13 cellular contexts compared by ENCODE assay signal in genomic region chr7:75920431-75921161, GRCh38. TPM values are rescaled to one million over a fixed set of nuclear protein-coding genes. Genes with fewer than 3 reads are reported as not detected.
A peak's percentile ranks its signal among the peaks of the same experiment; 100 is the strongest.
DNase-seq lines count a peak whose midpoint lies in the region; ATAC-seq, FAIRE-seq and TF ChIP-seq lines count a peak whose summit lies in the region.
"Had no signal": no experiment of that assay in that cellular context is flagged by ENCODE, and none has a peak within 500 bp of the region (broad histone marks: within the 10 kb centered on the region; RNA-seq: fewer than 3 reads in every experiment).

No MANE protein-coding gene starts in this region.

- H3K27ac ChIP-seq in A549: peak overlapping the region in 1 of 2 experiments; percentile 17; a peak in 1 of 6 replicates
- 0 out of 3 replicates have a peak overlapping the region, but pooled peaks have one; percentile 3 for H3K27ac ChIP-seq in K562 (ENCODE audit: extremely low read depth, low read depth, low read length)
- H3K27ac ChIP-seq: HL-60, neutrophil had no signal

- H3K36me3 ChIP-seq in K562 (ENCODE audit: control insufficient read depth, insufficient read depth, low read length) (peaks cover 18% of the 10 kb centered on the region; the same call in 2 of the 3 replicates), mucosa of descending colon (ENCODE audit: low read depth) (no peaks in the 10 kb centered on the region)

- no peaks in the 10 kb centered on the region for H3K9me3 ChIP-seq in A549
- H3K9me3 ChIP-seq in K562 (replicated peaks; ENCODE audit: control insufficient read depth, insufficient read depth, low read depth, low read length): no peaks in the 10 kb centered on the region
- no peaks in the 10 kb centered on the region for H3K9me3 ChIP-seq in mucosa of descending colon
- H3K9me3 ChIP-seq: neutrophil had no signal

- 86% methylated on average over 19 of the region's 19 CpGs for WGBS in A549 (ENCODE audit: missing lambda C conversion rate)
- WGBS in K562 (ENCODE audit: insufficient coverage, low coverage, missing lambda C conversion rate): 36% methylated on average over 19 of the region's 19 CpGs

- no peak for TF ChIP-seq POLR2A in A549 (IDR thresholded peaks at IDR 0.05; ENCODE audit: low read length)
- TF ChIP-seq POLR2A in K562 (conservative IDR thresholded peaks at IDR 0.05): no peak

- BruUV-seq in K562 (replicated peaks; lab: Mats Ljungman, UMichigan): no TSS peak

- peaks cover 14% of the 10 kb centered on the region for H4K20me1 ChIP-seq in K562 (replicated peaks; ENCODE audit: control insufficient read depth, insufficient read depth, low read length)

- peak overlapping the region in 1 of 2 experiments; percentile 6; a peak in 1 of 4 replicates for H3K9ac ChIP-seq in K562 (ENCODE audit: insufficient read depth in 1 of 2, low read depth in 2 of 2, low read length in 2 of 2)

- CTCF ChIA-PET in A549 (lab: Yijun Ruan, JAX): interaction anchor here (0.7 kb wide), 1 partner anchor 55 kb away, joined by 4 read pairs; no protein-coding TSS in a partner anchor
- CTCF ChIA-PET in K562 (lab: Yijun Ruan, JAX; ENCODE audit: low intra/inter-chr PET ratio): no interaction called here

- H3K4me3 ChIP-seq in A549 (no peak overlapping the region), K562 (no peak overlapping the region), mucosa of descending colon (no peak overlapping the region)

- in situ Hi-C loops in K562 (cut with MboI): no loop called here

- POLR2A ChIA-PET in A549 (lab: Yijun Ruan, JAX): no interaction called here
- POLR2A ChIA-PET in K562 (lab: Yijun Ruan, JAX): interaction anchor here (0.6 to 1.1 kb wide), 5 partner anchors 19 to 352 kb away, joined by 3 to 5 read pairs (median 3); no protein-coding TSS in a partner anchor

- no peaks in the 10 kb centered on the region for H3K27me3 ChIP-seq in K562 (ENCODE audit: control insufficient read depth in 2 of 2, insufficient read depth in 2 of 2, low read length in 2 of 2)
- H3K27me3 ChIP-seq: neutrophil had no signal

- peaks cover 84% of the 10 kb centered on the region for H3K79me2 ChIP-seq in K562 (ENCODE audit: control insufficient read depth, insufficient read depth, low read length)

- H2AFZ ChIP-seq in K562 (ENCODE audit: low read depth, low read length): no peak overlapping the region

- ATAC-seq in A549: no peak
- ATAC-seq in K562: peak; percentile 69
- ATAC-seq in mucosa of descending colon: peak; percentile 91
- ATAC-seq: effector memory CD8-positive, alpha-beta T cell had no signal

- TF ChIP-seq RAD21 in A549 (conservative IDR thresholded peaks at IDR 0.05 in 1 of 2, IDR thresholded peaks at IDR 0.05 in 1 of 2): no peak
- no peak for TF ChIP-seq RAD21 in K562 (CRISPR knock-in tag; conservative IDR thresholded peaks at IDR 0.05 in 1 of 2, IDR thresholded peaks at IDR 0.05 in 1 of 2)

- DNase-seq in A549 (ENCODE audit: low read depth in 1 of 2, low spot score in 1 of 2): no peak
- peak; percentile 20 for DNase-seq in T follicular helper cell (ENCODE audit: low read depth)
- peak in 3 of 4 experiments; percentile 14 to 60 (median 46) for DNase-seq in K562 (ENCODE audit: extremely low read depth in 1 of 4, low spot score in 3 of 4)
- peak in 1 of 3 donors; percentile 54 for DNase-seq in mucosa of descending colon
- DNase-seq in CD1c-positive myeloid dendritic cell (ENCODE audit: extremely low spot score): no peak
- DNase-seq in GF-D8 (lab: John Stamatoyannopoulos, UW): no peak
- DNase-seq in putamen (ENCODE audit: low spot score): no peak
- DNase-seq in DMS79 treated with DMSO at 0.1 percent for 48 hours (lab: John Stamatoyannopoulos, UW): no peak
- DNase-seq: effector memory CD8-positive, alpha-beta T cell; NCI-H82 had no signal

- H3K4me2 ChIP-seq in A549: 0 out of 3 replicates have a peak overlapping the region, but pooled peaks have one; percentile 1
- peak overlapping the region; percentile 47 for H3K4me2 ChIP-seq in K562 (ENCODE audit: insufficient read depth, low read length)

- no peak for FAIRE-seq in A549 (lab: Jason Lieb, UNC)
- peak; percentile 59 for FAIRE-seq in K562 (lab: Jason Lieb, UNC)
- FAIRE-seq: urothelium cell line had no signal

- TF ChIP-seq CTCF in A549 (IDR thresholded peaks at IDR 0.05) (no peak), K562 (IDR thresholded peaks at IDR 0.05 in 2 of 3, conservative IDR thresholded peaks at IDR 0.05 in 1 of 3; ENCODE audit: insufficient read depth in 2 of 3, low read depth in 1 of 3, low read length in 3 of 3) (no peak), mucosa of descending colon (IDR thresholded peaks at IDR 0.05) (no peak)

- no peak for TF ChIP-seq EP300 in A549 (IDR thresholded peaks at IDR 0.05)
- TF ChIP-seq EP300 in K562 (IDR thresholded peaks at IDR 0.05; ENCODE audit: low read length): 0 out of 2 replicates have a peak, but pooled peaks have one; percentile 20

- intact Hi-C loops in K562 (cut with micrococcal nuclease): no loop called here
- intact Hi-C loops in mucosa of descending colon (cut with DNase I, micrococcal nuclease): no loop called here

- peaks cover 8% of the 10 kb centered on the region for H3K9me1 ChIP-seq in K562 (ENCODE audit: control insufficient read depth, insufficient read depth, low read length)

- H3K4me1 ChIP-seq in A549 (peaks cover 31% of the 10 kb centered on the region), K562 (replicated peaks in 1 of 2; ENCODE audit: control insufficient read depth in 2 of 2, insufficient read depth in 2 of 2, low read length in 2 of 2) (peaks cover 27 to 31% of the 10 kb centered on the region in 2 experiments; a peak in 4 of 5 replicates), mucosa of descending colon (ENCODE audit: low read depth) (peaks cover 17% of the 10 kb centered on the region)

TF ChIP-seq in A549, 52 proteins besides CTCF, POLR2A, EP300 and RAD21 (continues in another document):
- TF ChIP-seq RCOR1 (IDR thresholded peaks at IDR 0.05; ENCODE audit: low read depth, low read length): no peak

RNA-seq across cellular contexts. Expression of gene POR, which starts 5.6 kb away (rescaled TPM):
- polyA plus RNA-seq in A549 (2011; rRNA removed) (69.6 and 71.1 TPM in 2 replicates), A549 (2017; fragmentation: RNase III; extraction: RNeasy Plus Mini Kit Qiagen cat#74134 plus additional on column Dnase treatment) (81.3 to 109 TPM (median 103 TPM) in 3 replicates), K562 (2011; rRNA removed) (33.8 and 51.7 TPM in 2 replicates), K562 (2014; fragmentation: Illumina TruSeq; extraction: Trizol) (75.6 and 89.8 TPM in 2 replicates), K562 (2014; fragmentation: Nextera tagmentation; extraction: Ambion mirVana) (10 to 100 TPM in 1 of 2 experiments, 1 to 10 TPM in 1; 4.7 to 10.6 TPM), K562 (2014; rRNA removed) (67.5 and 76.6 TPM in 2 replicates)
- 93.7 and 128 TPM in 2 replicates for polyA plus RNA-seq in A549 (2012; cell fraction: cytosol; rRNA removed)
- 328 and 664 TPM in 2 replicates for polyA plus RNA-seq in A549 (2012; cell fraction: nucleus; rRNA removed)
- 88.6 and 115 TPM in 2 replicates for polyA minus RNA-seq in A549 (2011; rRNA and poly(A)+ RNA removed)
- total RNA-seq in K562 (2011; cell fraction: chromatin; rRNA removed; ENCODE audit: low replicate concordance): 102 and 236 TPM in 2 replicates
- total RNA-seq in K562 (2011; cell fraction: nucleolus; rRNA removed): 297 and 329 TPM in 2 replicates
- 126 and 148 TPM in 2 replicates for total RNA-seq in K562 (2011; cell fraction: nucleoplasm; rRNA removed)
- total RNA-seq in K562 (2014; rRNA removed) (137 and 192 TPM in 2 replicates), K562 (2014; rRNA removed; fragmentation: Illumina TruSeq; extraction: Trizol) (36.0 and 53.7 TPM in 2 replicates), K562 (2015; rRNA removed; fragmentation: Illumina TruSeq; extraction: Trizol) (40.8 and 42.0 TPM in 2 replicates), K562 (2021) (138 and 142 TPM in 2 replicates), mucosa of descending colon (100 to 1,000 TPM in 2 of 3 donors, 10 to 100 TPM in 1; 76.4 to 122 (median 118) TPM)
- polyA plus RNA-seq in K562 (2011; cell fraction: cytosol; rRNA removed): 42.7 and 139 TPM in 2 replicates
- polyA plus RNA-seq in K562 (2011; cell fraction: nucleus; rRNA removed): 158 and 263 TPM in 2 replicates
- polyA plus RNA-seq in K562 (2012): 72.0 and 103 TPM in 2 replicates
- 24.0 and 27.0 TPM in 2 replicates for polyA minus RNA-seq in K562 (2011; rRNA and poly(A)+ RNA removed)
- 76.6 and 85.5 TPM in 2 replicates for polyA minus RNA-seq in K562 (2011; cell fraction: cytosol; rRNA and poly(A)+ RNA removed)
- 41.2 and 50.2 TPM in 2 replicates for polyA minus RNA-seq in K562 (2011; cell fraction: nucleus; rRNA and poly(A)+ RNA removed)

RNA-seq across cellular contexts. Expression of gene RHBDD2, which starts 41.8 kb away (rescaled TPM):
- polyA plus RNA-seq in A549 (2011; rRNA removed): 61.3 and 65.2 TPM in 2 replicates
- polyA plus RNA-seq in A549 (2012; cell fraction: cytosol; rRNA removed): 68.6 and 92.9 TPM in 2 replicates
- polyA plus RNA-seq in A549 (2012; cell fraction: nucleus; rRNA removed): 111 and 114 TPM in 2 replicates
- 50.3 to 62.0 TPM (median 59.8 TPM) in 3 replicates for polyA plus RNA-seq in A549 (2017; fragmentation: RNase III; extraction: RNeasy Plus Mini Kit Qiagen cat#74134 plus additional on column Dnase treatment)
- polyA minus RNA-seq in A549 (2011; rRNA and poly(A)+ RNA removed): 70.3 and 85.9 TPM in 2 replicates
- 22.0 and 61.8 TPM in 2 replicates for total RNA-seq in K562 (2011; cell fraction: chromatin; rRNA removed; ENCODE audit: low replicate concordance)
- 61.1 and 68.0 TPM in 2 replicates for total RNA-seq in K562 (2011; cell fraction: nucleolus; rRNA removed)
- total RNA-seq in K562 (2011; cell fraction: nucleoplasm; rRNA removed): 53.5 and 72.0 TPM in 2 replicates
- total RNA-seq in K562 (2014; rRNA removed): 22.3 and 29.1 TPM in 2 replicates
- total RNA-seq in K562 (2014; rRNA removed; fragmentation: Illumina TruSeq; extraction: Trizol): 11.0 and 11.8 TPM in 2 replicates
- 14.5 and 14.9 TPM in 2 replicates for total RNA-seq in K562 (2015; rRNA removed; fragmentation: Illumina TruSeq; extraction: Trizol)
- total RNA-seq in K562 (2021): 33.6 and 36.7 TPM in 2 replicates
- 17.9 and 33.4 TPM in 2 replicates for polyA plus RNA-seq in K562 (2011; rRNA removed)
- polyA plus RNA-seq in K562 (2011; cell fraction: cytosol; rRNA removed): 31.3 and 72.7 TPM in 2 replicates
- polyA plus RNA-seq in K562 (2011; cell fraction: nucleus; rRNA removed): 19.7 and 50.0 TPM in 2 replicates
- polyA plus RNA-seq in K562 (2012): 37.9 and 107 TPM in 2 replicates
- 23.8 and 45.5 TPM in 2 replicates for polyA plus RNA-seq in K562 (2014; fragmentation: Illumina TruSeq; extraction: Trizol)
- 1 to 10 TPM; 3.3 to 5.4 TPM for polyA plus RNA-seq in K562 (2014; fragmentation: Nextera tagmentation; extraction: Ambion mirVana)
- 20.1 and 20.9 TPM in 2 replicates for polyA plus RNA-seq in K562 (2014; rRNA removed)
- polyA minus RNA-seq in K562 (2011; rRNA and poly(A)+ RNA removed): 12.8 and 15.1 TPM in 2 replicates
- 20.8 and 31.7 TPM in 2 replicates for polyA minus RNA-seq in K562 (2011; cell fraction: cytosol; rRNA and poly(A)+ RNA removed)
- 10.0 and 15.5 TPM in 2 replicates for polyA minus RNA-seq in K562 (2011; cell fraction: nucleus; rRNA and poly(A)+ RNA removed)
- total RNA-seq in mucosa of descending colon: 10 to 100 TPM; 43.9 to 50.5 (median 47.3) TPM

Comparison
In these comparisons a context has a peak if more than half of its experiments do, and no peak if none do; other contexts are left out.
1. ATAC-seq: peak in K562 (single experiment) and mucosa of descending colon (single experiment); none in A549 (0 of 2).
2. DNase-seq: peak in T follicular helper cell (single experiment) and K562 (3 of 4); none in A549 (0 of 2), CD1c-positive myeloid dendritic cell (single experiment), GF-D8 (single experiment), putamen (single experiment) and DMS79 treated with DMSO at 0.1 percent for 48 hours (single experiment).
3. Of the 35 proteins assayed by ChIP-seq in both K562 and A549: peak only in K562: EP300 and MAFK; only in A549: none; in both: none; in neither: 32; mixed calls (peak in some experiments, not most) for 1.